In the genomic region with DNA sequence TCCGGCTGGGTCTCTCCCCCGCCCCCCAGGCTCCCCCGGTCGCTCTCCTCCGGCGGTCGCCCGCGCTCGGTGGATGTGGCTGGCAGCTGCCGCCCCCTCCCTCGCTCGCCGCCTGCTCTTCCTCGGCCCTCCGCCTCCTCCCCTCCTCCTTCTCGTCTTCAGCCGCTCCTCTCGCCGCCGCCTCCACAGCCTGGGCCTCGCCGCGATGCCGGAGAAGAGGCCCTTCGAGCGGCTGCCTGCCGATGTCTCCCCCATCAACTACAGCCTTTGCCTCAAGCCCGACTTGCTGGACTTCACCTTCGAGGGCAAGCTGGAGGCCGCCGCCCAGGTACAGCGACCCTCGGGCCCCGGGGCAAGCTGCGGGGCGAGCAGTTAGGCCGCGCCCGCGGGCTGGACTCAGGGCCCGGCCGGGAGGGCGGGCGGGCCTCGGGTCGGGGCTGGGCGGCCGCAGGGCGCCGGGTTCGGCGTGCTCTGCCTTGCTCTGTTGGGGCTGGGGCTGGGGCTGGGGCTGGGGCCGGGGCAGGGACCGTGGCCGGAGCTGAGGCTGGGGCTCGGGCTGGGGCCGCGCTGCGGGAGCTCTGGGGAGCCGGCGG, we compare ENCODE assay signal across 8 cellular contexts. TPM values are rescaled to one million over a fixed set of nuclear protein-coding genes. Genes with fewer than 3 reads are reported as not detected.
A peak's percentile ranks its signal among the peaks of the same experiment; 100 is the strongest.
DNase-seq lines count a peak whose midpoint lies in the region; ATAC-seq and TF ChIP-seq lines count a peak whose summit lies in the region.
"Not testable (repeated sequence)": the region's sequence is repeated elsewhere in the genome, so short reads cannot be mapped to it uniquely, and the experiment has no call there.

No MANE protein-coding gene starts in this region.

- H3K4me3 ChIP-seq in SK-N-MC (peak overlapping the region; percentile 80), gastroesophageal sphincter (peak overlapping the region; percentile 71 to 99), stomach (peak overlapping the region; percentile 63 to 79 (median 72))

- not testable (repeated sequence) for H3K27me3 ChIP-seq in gastroesophageal sphincter, stomach

- H3K9ac ChIP-seq in SK-N-MC (ENCODE audit: insufficient read length) = peak overlapping the region; percentile 75

- not testable (repeated sequence) for H3K27ac ChIP-seq in SK-N-MC
- H3K27ac ChIP-seq in gastroesophageal sphincter (peak overlapping the region; percentile 92 to 98 (median 95)), stomach (peak overlapping the region; percentile 88 to 95 (median 90))

- not testable (repeated sequence) for H3K36me3 ChIP-seq in SK-N-MC (ENCODE audit: insufficient read depth, low read length); gastroesophageal sphincter; stomach

- H3K27ac Mint-ChIP-seq in activated naive CD4-positive, alpha-beta T cell treated with anti-CD3 and anti-CD28 coated beads, Interleukin-2, amount 50 U/mL, for 72 hours = peak overlapping the region in 1 of 2 donors; percentile 89
- peak overlapping the region; percentile 79 to 91 for H3K27ac Mint-ChIP-seq in natural killer cell

- H3K4me1 ChIP-seq in gastroesophageal sphincter (peaks cover 0 to 30% (median 2%) of the 10 kb centered on the region in 3 donors), stomach (peaks cover 0 to 27% (median 14%) of the 10 kb centered on the region in 4 donors)

- not testable (repeated sequence) for H3K9me3 Mint-ChIP-seq in activated naive CD4-positive, alpha-beta T cell treated with anti-CD3 and anti-CD28 coated beads, Interleukin-2, amount 50 U/mL, for 72 hours; natural killer cell

- intact Hi-C loops in natural killer cell (cut with micrococcal nuclease); stomach (cut with DNase I; ENCODE audit: low total_unique reads): not testable (repeated sequence)

- peak; percentile 17 for DNase-seq in Daoy (ENCODE audit: low read depth)
- DNase-seq in SK-N-MC (ENCODE audit: low read depth, low spot score); stomach: not testable (repeated sequence)
- DNase-seq in activated naive CD4-positive, alpha-beta T cell treated with anti-CD3 and anti-CD28 coated beads, Interleukin-2, amount 50 U/mL, for 72 hours (ENCODE audit: low spot score in 2 of 2) = peak; percentile 22 to 64
- DNase-seq in natural killer cell = peak; percentile 31

- ATAC-seq in GM21526 (IDR thresholded peaks at IDR 0.05; ENCODE audit: low FRiP score, unreplicated experiment) (peak; percentile 21), HG03354 (IDR thresholded peaks at IDR 0.05; ENCODE audit: poor library complexity, severe bottlenecking, unreplicated experiment) (peak; percentile 40), gastroesophageal sphincter (peak; percentile 57), natural killer cell (peak; percentile 28 to 48 (median 40))
- ATAC-seq in activated naive CD4-positive, alpha-beta T cell treated with anti-CD3 and anti-CD28 coated beads, Interleukin-2, amount 50 U/mL, for 72 hours = peak; percentile 47 to 50

- H3K36me3 Mint-ChIP-seq in activated naive CD4-positive, alpha-beta T cell treated with anti-CD3 and anti-CD28 coated beads, Interleukin-2, amount 50 U/mL, for 72 hours; natural killer cell: not testable (repeated sequence)

- H3K27me3 Mint-ChIP-seq in natural killer cell (ENCODE audit: low read depth in 2 of 2) = not testable (repeated sequence)

- no CpG with 5 or more reads among the region's 62 CpGs for WGBS in gastroesophageal sphincter (ENCODE audit: low coverage in 1 of 2), 2 donors
- WGBS in stomach, 5 donors = 0% methylated on average over 5 to 31 of the region's 62 CpGs; no CpG with 5 or more reads in 2 of the 5 donors

- not testable (repeated sequence) for TF ChIP-seq CTCF in gastroesophageal sphincter (IDR thresholded peaks at IDR 0.05); natural killer cell (IDR thresholded peaks at IDR 0.05); stomach (IDR thresholded peaks at IDR 0.05)

- H3K4me1 Mint-ChIP-seq in natural killer cell = peaks cover 7 to 16% of the 10 kb centered on the region in 2 donors

- not testable (repeated sequence) for H3K9me3 ChIP-seq in SK-N-MC (ENCODE audit: low read depth, low read length); gastroesophageal sphincter; stomach

- peak overlapping the region; percentile 90 for H3K4me3 Mint-ChIP-seq in natural killer cell

- TF ChIP-seq EP300 in gastroesophageal sphincter (IDR thresholded peaks at IDR 0.05); stomach (IDR thresholded peaks at IDR 0.05): not testable (repeated sequence)

- not testable (repeated sequence) for TF ChIP-seq POLR2A in gastroesophageal sphincter (IDR thresholded peaks at IDR 0.05); stomach (IDR thresholded peaks at IDR 0.05)

RNA-seq across cellular contexts. Expression of gene NPEPPS, which starts 0.4 kb away (rescaled TPM):
- 52.3 and 54.4 TPM in 2 replicates for total RNA-seq in Daoy (2014; rRNA removed; shearing (Covaris generic))
- 100 to 1,000 TPM; 134 to 185 TPM for total RNA-seq in activated naive CD4-positive, alpha-beta T cell treated with anti-CD3 and anti-CD28 coated beads, Interleukin-2, amount 50 U/mL, for 72 hours
- total RNA-seq in gastroesophageal sphincter = 100 to 1,000 TPM in 3 of 4 donors, 10 to 100 TPM in 1; 79.3 to 116 (median 110) TPM
- total RNA-seq in natural killer cell = 100 to 1,000 TPM; 139 to 168 (median 153) TPM
- 100 to 1,000 TPM; 114 to 243 (median 157) TPM for total RNA-seq in stomach
- 10 to 100 TPM; 19.9 to 31.2 (median 22.9) TPM for polyA plus RNA-seq in stomach
